11 cellular contexts compared by ENCODE assay signal in genomic region chr7:39271386-39271785, GRCh38.
DNase-seq lines count a peak whose midpoint lies in the region; ATAC-seq and TF ChIP-seq lines count a peak whose summit lies in the region.
"Had no signal": no experiment of that assay in that cellular context is flagged by ENCODE, and none has a peak within 500 bp of the region (broad histone marks: within the 10 kb centered on the region; RNA-seq: fewer than 3 reads in every experiment).

No MANE protein-coding gene starts in this region.

- no peak overlapping the region for H3K27ac ChIP-seq in lower lobe of right lung
- H3K27ac ChIP-seq: BLaER1, SK-N-MC had no signal

- H3K9me3 ChIP-seq in lower lobe of right lung, result no peaks in the 10 kb centered on the region
- H3K9me3 ChIP-seq: BLaER1 had no signal

- intact Hi-C loops in lower lobe of right lung (cut with DNase I), result no loop called here

- no peaks in the 10 kb centered on the region for H3K4me1 ChIP-seq in lower lobe of right lung
- H3K4me1 ChIP-seq: BLaER1 had no signal

- peak; percentile 9 for DNase-seq in AG08395 (ENCODE audit: low spot score)
- peak; percentile 73 for DNase-seq in NCI-H1105 (lab: John Stamatoyannopoulos, UW)
- DNase-seq in astrocyte of the cerebellum (ENCODE audit: low read depth), result peak; percentile 15
- DNase-seq in lower lobe of right lung, result peak; percentile 73
- no peak for DNase-seq in activated naive CD4-positive, alpha-beta T cell (lab: John Stamatoyannopoulos, UW)

- H3K27me3 ChIP-seq in lower lobe of right lung (ENCODE audit: low read depth), result no peaks in the 10 kb centered on the region
- H3K27me3 ChIP-seq: BLaER1 had no signal

- ATAC-seq in lower lobe of right lung (peak; percentile 47 to 59), HG03139 (IDR thresholded peaks at IDR 0.05; ENCODE audit: unreplicated experiment) (no peak), GM18519 (IDR thresholded peaks at IDR 0.05; ENCODE audit: low FRiP score, unreplicated experiment) (no peak), GM19455 (IDR thresholded peaks at IDR 0.05; ENCODE audit: unreplicated experiment) (no peak)
- ATAC-seq: activated naive CD4-positive, alpha-beta T cell treated with anti-CD3 and anti-CD28 coated beads, Interleukin-2, amount 50 U/mL, for 72 hours had no signal

- H3K4me3 ChIP-seq in astrocyte of the cerebellum (ENCODE audit: low read depth, low read length) (no peak overlapping the region), lower lobe of right lung (no peak overlapping the region)
- H3K4me3 ChIP-seq: BLaER1, SK-N-MC had no signal

- no peaks in the 10 kb centered on the region for H3K36me3 ChIP-seq in lower lobe of right lung
- H3K36me3 ChIP-seq: BLaER1 had no signal

- in situ Hi-C loops in astrocyte of the cerebellum (cut with HindIII; ENCODE audit: low sequenced_read_pairs), result no loop called here

- no peak for TF ChIP-seq CTCF in astrocyte of the cerebellum (IDR thresholded peaks at IDR 0.05; ENCODE audit: low read depth, low read length, missing control alignments)
- TF ChIP-seq CTCF in lower lobe of right lung (IDR thresholded peaks at IDR 0.05), result no peak

Comparison
In these comparisons a context has a peak if more than half of its experiments do, and no peak if none do; other contexts are left out.
1. DNase-seq: peak in AG08395 (single experiment), NCI-H1105 (single experiment), astrocyte of the cerebellum (single experiment) and lower lobe of right lung (single experiment); none in activated naive CD4-positive, alpha-beta T cell (0 of 4).
2. ATAC-seq: peak in lower lobe of right lung (2 of 2); none in HG03139 (single experiment), GM18519 (single experiment) and GM19455 (single experiment).